8 cellular contexts compared by ENCODE assay signal in genomic region chr12:53324779-53325538, GRCh38. TPM values are rescaled to one million over a fixed set of nuclear protein-coding genes. Genes with fewer than 3 reads are reported as not detected.
A peak's percentile ranks its signal among the peaks of the same experiment; 100 is the strongest.
DNase-seq lines count a peak whose midpoint lies in the region; ATAC-seq and TF ChIP-seq lines count a peak whose summit lies in the region.

No MANE protein-coding gene starts in this region.

- no peaks in the 10 kb centered on the region for H3K9me2 ChIP-seq in hepatocyte (replicated peaks; ENCODE audit: insufficient read depth)

- peaks cover 14% of the 10 kb centered on the region for H3K27me3 ChIP-seq in hepatocyte

- in situ Hi-C loops in GM13976 (cut with MboI; ENCODE audit: low sequenced_read_pairs, unreplicated experiment) = no loop called here

- peak overlapping the region; percentile 81 for H2AFZ ChIP-seq in hepatocyte

- TF ChIP-seq CTCF in GM13976 (IDR thresholded peaks at IDR 0.05; ENCODE audit: borderline replicate concordance, control extremely low read depth, extremely low read depth, insufficient read depth, missing control alignments) (peak; percentile 86), hepatocyte (IDR thresholded peaks at IDR 0.05; ENCODE audit: poor library complexity) (peak; percentile 85), retinal pigment epithelial cell (conservative IDR thresholded peaks at IDR 0.05; ENCODE audit: low read depth, low read length) (peak; percentile 63)

- H3K4me3 ChIP-seq in hepatocyte (peak overlapping the region; percentile 57), retinal pigment epithelial cell (ENCODE audit: low read length) (peak overlapping the region; percentile 49)

- under 1% methylated on average over 46 of the region's 71 CpGs for WGBS in hepatocyte (ENCODE audit: low lambda C conversion rate, missing lambda C conversion rate)

- no peaks in the 10 kb centered on the region for H3K9me3 ChIP-seq in hepatocyte (ENCODE audit: low read depth)

- H3K27ac ChIP-seq in hepatocyte = peak overlapping the region; percentile 97

- H3K4me2 ChIP-seq in hepatocyte = peak overlapping the region; percentile 94

- no peaks in the 10 kb centered on the region for H3K36me3 ChIP-seq in hepatocyte (replicated peaks; ENCODE audit: insufficient read depth, low read depth)

- H3K4me1 ChIP-seq in hepatocyte (ENCODE audit: insufficient read depth) = peaks cover 29% of the 10 kb centered on the region

- peak; percentile 45 for ATAC-seq in HG02870 (IDR thresholded peaks at IDR 0.05; ENCODE audit: unreplicated experiment)
- no peak for ATAC-seq in HG02970 (IDR thresholded peaks at IDR 0.05; ENCODE audit: low FRiP score, unreplicated experiment)

- H4K20me1 ChIP-seq in hepatocyte (ENCODE audit: insufficient read depth, poor library complexity, severe bottlenecking) = no peaks in the 10 kb centered on the region

- DNase-seq in GM13976 (ENCODE audit: low spot score) (peak; percentile 95), NCI-H146 treated with DMSO at 0.1 percent for 48 hours (lab: John Stamatoyannopoulos, UW; ENCODE audit: unreplicated experiment) (peak; percentile 80), T-helper 2 cell (peak; percentile 64 to 92 (median 76)), anterior cingulate cortex (lab: John Stamatoyannopoulos, UW) (peak in 56 of 58 donors; percentile 26 to 92 (median 84)), hepatocyte (ENCODE audit: low spot score) (peak; percentile 95), retinal pigment epithelial cell (ENCODE audit: low read depth) (no peak)

- H3K79me2 ChIP-seq in hepatocyte = peaks cover 10% of the 10 kb centered on the region

RNA-seq across cellular contexts. Expression of gene AAAS, which starts 3.5 kb away (rescaled TPM):
- total RNA-seq in hepatocyte = 57.3 and 60.3 TPM in 2 replicates
- 70.6 and 79.9 TPM in 2 replicates for polyA plus RNA-seq in hepatocyte

RNA-seq across cellular contexts. Expression of gene SP7, which starts 11.2 kb away (rescaled TPM):
- total RNA-seq in hepatocyte = 0.20 TPM in 1 of 2 replicates, not detected in the other
- 0.60 TPM in 1 of 2 replicates, not detected in the other for polyA plus RNA-seq in hepatocyte

RNA-seq across cellular contexts. Expression of gene MYG1, which starts 25.5 kb away (rescaled TPM):
- 25.5 and 35.8 TPM in 2 replicates for total RNA-seq in hepatocyte
- 34.6 and 35.9 TPM in 2 replicates for polyA plus RNA-seq in hepatocyte

RNA-seq across cellular contexts. Expression of gene PFDN5, which starts 29.6 kb away (rescaled TPM):
- total RNA-seq in hepatocyte = 377 and 379 TPM in 2 replicates
- polyA plus RNA-seq in hepatocyte = 415 and 441 TPM in 2 replicates

RNA-seq across cellular contexts. Expression of gene SP1, which starts 55.0 kb away (rescaled TPM):
- 48.0 and 53.3 TPM in 2 replicates for total RNA-seq in hepatocyte
- polyA plus RNA-seq in hepatocyte = 11.0 and 12.8 TPM in 2 replicates
